1 cellular context compared by ENCODE assay signal in genomic region chr9:111937301-111937700, GRCh38.
TF ChIP-seq lines count a peak whose summit lies in the region.

No MANE protein-coding gene starts in this region.

TF ChIP-seq in IMR-90, 13 proteins besides CTCF, POLR2A, EP300 and RAD21:
- TF ChIP-seq SMC3 (IDR thresholded peaks at IDR 0.05; ENCODE audit: low read depth, low read length): no peak
- no peak for TF ChIP-seq RFX5 (IDR thresholded peaks at IDR 0.05; ENCODE audit: low read depth, low read length)
- no peak for TF ChIP-seq FOS (IDR thresholded peaks at IDR 0.05; ENCODE audit: low read depth, low read length)
- no peak for TF ChIP-seq BHLHE40 (IDR thresholded peaks at IDR 0.05; ENCODE audit: low read depth, low read length)
- no peak for TF ChIP-seq RCOR1 (IDR thresholded peaks at IDR 0.05; ENCODE audit: insufficient replicate concordance, low read length)
- no peak for TF ChIP-seq MAFK (IDR thresholded peaks at IDR 0.05; ENCODE audit: low read depth, low read length)
- no peak for TF ChIP-seq MXI1 (IDR thresholded peaks at IDR 0.05; ENCODE audit: borderline replicate concordance, low read depth, low read length)
- TF ChIP-seq USF2 (IDR thresholded peaks at IDR 0.05; ENCODE audit: low read depth, low read length): no peak
- no peak for TF ChIP-seq ELK1 (IDR thresholded peaks at IDR 0.05; ENCODE audit: borderline replicate concordance, low read depth, low read length)
- TF ChIP-seq CHD1 (IDR thresholded peaks at IDR 0.05; ENCODE audit: low read depth, low read length): no peak
- TF ChIP-seq CEBPB (IDR thresholded peaks at IDR 0.05; ENCODE audit: low read depth, low read length): no peak
- TF ChIP-seq MAZ (IDR thresholded peaks at IDR 0.05; ENCODE audit: borderline replicate concordance, low read depth, low read length): no peak
- no peak for TF ChIP-seq NFE2L2 (IDR thresholded peaks at IDR 0.05; ENCODE audit: low read depth, low read length)
TF ChIP-seq in IMR-90: peak in this region for 0.
